Comparison of ENCODE assay signal across 5 cellular contexts in genomic region chr14:24366375-24366663, GRCh38. TPM values are rescaled to one million over a fixed set of nuclear protein-coding genes. Genes with fewer than 3 reads are reported as not detected.
DNase-seq lines count a peak whose midpoint lies in the region; ATAC-seq and TF ChIP-seq lines count a peak whose summit lies in the region.

No MANE protein-coding gene starts in this region.

- peak overlapping the region; percentile 73 to 87 (median 80) for H3K27ac ChIP-seq in Peyer's patch
- H3K27ac ChIP-seq in testis, result peak overlapping the region; percentile 80 to 87

- H3K4me3 ChIP-seq in Peyer's patch, result peak overlapping the region; percentile 38 to 65 (median 56)
- peak overlapping the region; percentile 94 for H3K4me3 ChIP-seq in fibroblast of pulmonary artery (replicated peaks; ENCODE audit: low read depth, low read length)
- peak overlapping the region; percentile 19 to 62 for H3K4me3 ChIP-seq in testis

- no peaks in the 10 kb centered on the region for H3K9me3 ChIP-seq in Peyer's patch
- no peaks in the 10 kb centered on the region for H3K9me3 ChIP-seq in testis

- TF ChIP-seq POLR2A in Peyer's patch (IDR thresholded peaks at IDR 0.05) (no peak), testis (IDR thresholded peaks at IDR 0.05) (no peak)

- H3K27me3 ChIP-seq in Peyer's patch (no peaks in the 10 kb centered on the region), testis (no peaks in the 10 kb centered on the region)

- H3K36me3 ChIP-seq in Peyer's patch, result no peaks in the 10 kb centered on the region
- H3K36me3 ChIP-seq in testis (ENCODE audit: low read depth, missing control alignments), result no peaks in the 10 kb centered on the region

- ATAC-seq in GM21576 (IDR thresholded peaks at IDR 0.05; ENCODE audit: unreplicated experiment), result no peak

- intact Hi-C loops in testis (cut with DNase I; ENCODE audit: low total_unique reads), result loop anchor here (5.0 kb wide), 1 partner anchor 66 kb away; no protein-coding TSS in a partner anchor

- TF ChIP-seq CTCF in Peyer's patch (IDR thresholded peaks at IDR 0.05) (no peak), fibroblast of pulmonary artery (IDR thresholded peaks at IDR 0.05; ENCODE audit: low read length, missing control alignments) (no peak), testis (IDR thresholded peaks at IDR 0.05) (no peak)

- H3K4me1 ChIP-seq in Peyer's patch (peaks cover 0 to 33% (median 15%) of the 10 kb centered on the region in 4 donors), testis (peaks cover 16% of the 10 kb centered on the region)

- DNase-seq in Peyer's patch (no peak), fibroblast of pulmonary artery (ENCODE audit: low read depth) (no peak), testis (no peak), NCI-H1436 (lab: John Stamatoyannopoulos, UW) (no peak)

- WGBS in testis, 2 donors, result 2% methylated on average over 12 of the region's 12 CpGs

RNA-seq across cellular contexts. Expression of gene NFATC4, which starts 1.7 kb away (rescaled TPM):
- total RNA-seq in Peyer's patch (10 to 100 TPM in 3 of 4 donors, 1 to 10 TPM in 1; 6.5 to 52.0 (median 21.5) TPM), testis (10 to 100 TPM; 40.9 to 53.5 TPM)
- polyA plus RNA-seq in testis (ENCODE audit: insufficient read depth, low read depth, low replicate concordance), result 83.6 TPM

RNA-seq across cellular contexts. Expression of gene RIPK3, which starts 26.5 kb away (rescaled TPM):
- total RNA-seq in Peyer's patch (10 to 100 TPM; 45.2 to 72.0 (median 64.0) TPM), testis (10 to 100 TPM in 1 of 2 donors, 1 to 10 TPM in 1; 3.2 to 11.3 TPM)
- polyA plus RNA-seq in testis (ENCODE audit: insufficient read depth, low read depth, low replicate concordance), result 2.8 TPM

RNA-seq across cellular contexts. Expression of gene ADCY4, which starts 31.4 kb away (rescaled TPM):
- total RNA-seq in Peyer's patch, result 10 to 100 TPM; 12.1 to 53.6 (median 26.9) TPM
- total RNA-seq in testis, result 10 to 100 TPM; 13.9 to 23.1 TPM
- polyA plus RNA-seq in testis (ENCODE audit: insufficient read depth, low read depth, low replicate concordance), result 10.0 TPM

RNA-seq across cellular contexts. Expression of gene NYNRIN, which starts 32.5 kb away (rescaled TPM):
- 10 to 100 TPM in 2 of 4 donors, 1 to 10 TPM in 2; 3.2 to 15.5 (median 10.3) TPM for total RNA-seq in Peyer's patch
- 10 to 100 TPM; 21.8 TPM for total RNA-seq in testis
- polyA plus RNA-seq in testis (ENCODE audit: insufficient read depth, low read depth, low replicate concordance), result 22.0 TPM

RNA-seq across cellular contexts. Expression of gene LTB4R, which starts 55.0 kb away (rescaled TPM):
- total RNA-seq in Peyer's patch (10 to 100 TPM in 2 of 4 donors, 1 to 10 TPM in 2; 5.1 to 28.5 (median 10.1) TPM), testis (10 to 100 TPM; 10.3 to 10.9 TPM)
- 5.5 TPM for polyA plus RNA-seq in testis (ENCODE audit: insufficient read depth, low read depth, low replicate concordance)

Comparison
In these comparisons a context has a peak if more than half of its experiments do, and no peak if none do; other contexts are left out.
1. H3K4me3 ChIP-seq: peak in every context shown above with its lines; median percentile 94 in fibroblast of pulmonary artery; 56 in Peyer's patch; 40 in testis.